ENCODE assay signal across 1 cellular context in the genomic region with DNA sequence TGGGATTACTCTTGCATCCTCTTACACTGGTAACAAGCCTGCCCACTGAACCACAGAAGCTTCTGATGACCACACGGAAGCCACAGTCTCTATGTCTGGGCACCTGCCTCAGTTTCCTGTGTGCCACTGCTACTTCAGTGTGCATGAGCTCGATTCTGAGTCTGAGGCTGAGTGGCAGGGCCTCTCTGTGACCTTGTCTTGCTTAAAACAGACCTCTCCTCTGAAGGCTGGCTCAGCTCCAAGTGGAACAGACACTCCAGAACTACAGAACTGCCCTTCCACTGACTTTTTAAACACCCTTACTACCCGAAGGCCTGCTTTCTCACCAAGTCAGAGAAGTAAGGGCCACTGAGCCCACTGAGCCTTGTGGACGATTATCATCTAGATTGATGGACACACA. TPM values are rescaled to one million over a fixed set of nuclear protein-coding genes. Genes with fewer than 3 reads are reported as not detected.
"Had no signal": no experiment of that assay in that cellular context is flagged by ENCODE, and none has a peak within 500 bp of the region (broad histone marks: within the 10 kb centered on the region; RNA-seq: fewer than 3 reads in every experiment).

No MANE protein-coding gene starts in this region.

RNA-seq across cellular contexts. Expression of gene USP51, which starts 29.7 kb away (rescaled TPM):
- total RNA-seq: HepG2 had no signal
